In the genomic region with DNA sequence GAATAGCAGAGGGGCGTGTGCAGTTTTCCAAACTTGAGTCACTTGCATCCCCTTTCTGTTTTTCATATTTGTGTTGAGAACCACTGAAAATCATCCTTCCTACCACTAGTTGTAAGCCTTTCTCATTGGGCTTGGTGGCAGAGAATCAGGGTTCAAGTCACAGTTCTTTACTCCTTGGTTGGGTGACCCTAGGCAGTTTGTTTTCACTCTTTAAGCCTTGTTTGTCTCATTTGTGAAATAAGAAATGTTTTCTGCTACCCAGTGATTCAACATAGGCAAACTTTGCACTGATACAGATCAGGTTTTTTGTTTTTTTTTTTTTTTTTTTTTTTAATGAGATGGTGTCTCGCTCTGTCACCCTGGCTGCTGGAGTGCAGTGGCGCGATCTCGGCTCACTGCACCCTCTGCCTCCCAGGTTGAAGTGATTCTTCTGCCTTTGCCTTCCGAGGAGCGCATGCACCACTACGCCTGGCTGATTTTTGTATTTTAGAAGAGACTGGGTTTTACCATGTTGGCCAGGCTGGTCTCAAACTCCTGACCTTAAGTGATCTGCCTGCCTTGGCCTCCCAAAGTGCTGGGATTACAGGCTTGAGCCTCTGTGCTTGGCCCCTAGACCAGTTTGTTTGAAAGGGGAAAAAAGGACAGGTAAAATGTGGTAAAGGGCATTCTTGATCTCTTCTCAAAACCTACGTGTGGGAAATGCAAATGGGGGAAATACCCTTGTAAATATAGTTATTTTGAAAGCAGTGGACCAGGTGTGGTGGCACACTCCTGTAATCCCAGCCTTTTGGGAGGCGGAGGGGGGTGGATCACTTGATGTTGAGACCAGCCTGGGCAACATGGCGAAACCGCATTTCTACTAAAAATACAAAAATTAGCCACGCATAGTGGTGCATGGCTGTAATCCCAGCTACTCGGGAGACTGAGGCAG, we compare ENCODE assay signal across 10 cellular contexts. TPM values are rescaled to one million over a fixed set of nuclear protein-coding genes. Genes with fewer than 3 reads are reported as not detected.
A peak's percentile ranks its signal among the peaks of the same experiment; 100 is the strongest.
DNase-seq lines count a peak whose midpoint lies in the region; ATAC-seq and TF ChIP-seq lines count a peak whose summit lies in the region.
"Had no signal": no experiment of that assay in that cellular context is flagged by ENCODE, and none has a peak within 500 bp of the region (broad histone marks: within the 10 kb centered on the region; RNA-seq: fewer than 3 reads in every experiment).

No MANE protein-coding gene starts in this region.

- peak overlapping the region; percentile 89 to 92 for H3K4me3 ChIP-seq in foreskin fibroblast (ENCODE audit: low read depth in 1 of 2, low read length in 2 of 2)
- peak overlapping the region in 6 of 8 donors; percentile 4 to 96 (median 79) for H3K4me3 ChIP-seq in spleen

- DNase-seq in RKO (ENCODE audit: low spot score), result peak; percentile 40
- no peak for DNase-seq in foreskin fibroblast
- peak; percentile 84 for DNase-seq in spleen
- DNase-seq in MV-4-11 (lab: John Stamatoyannopoulos, UW), result no peak
- DNase-seq in activated CD8-positive, alpha-beta memory T cell treated with anti-CD3 and anti-CD28 coated beads for 24 hours, result no peak
- DNase-seq in GM19238 (ENCODE audit: insufficient read length, low spot score), result no peak
- no peak for DNase-seq in A172 (ENCODE audit: low spot score)
- DNase-seq: NCI-H2171 treated with DMSO at 0.1 percent for 48 hours, occipital lobe had no signal

- H3K9me3 ChIP-seq in spleen, result no peaks in the 10 kb centered on the region

- intact Hi-C loops in spleen (cut with DNase I; ENCODE audit: low total_unique reads), result loop anchor here (10.0 kb wide), 1 partner anchor 54 kb away; no protein-coding TSS in a partner anchor

- TF ChIP-seq CTCF in foreskin fibroblast (IDR thresholded peaks at IDR 0.05; ENCODE audit: low read depth, low read length) (no peak), spleen (IDR thresholded peaks at IDR 0.05 in 8 of 11, conservative IDR thresholded peaks at IDR 0.05 in 3 of 11) (no peak)

- no peaks in the 10 kb centered on the region for H3K36me3 ChIP-seq in spleen

- no peaks in the 10 kb centered on the region for H3K27me3 ChIP-seq in spleen (replicated peaks in 1 of 7)

- peak overlapping the region; percentile 22 to 94 (median 82) for H3K27ac ChIP-seq in spleen

- ATAC-seq in GM18907 (IDR thresholded peaks at IDR 0.05; ENCODE audit: unreplicated experiment), result peak; percentile 24

- TF ChIP-seq POLR2A in spleen (IDR thresholded peaks at IDR 0.05), result no peak

- H3K4me1 ChIP-seq in spleen, result peaks cover 2 to 90% (median 41%) of the 10 kb centered on the region in 6 donors

- 56 to 83% (median 68%) methylated on average over 14 of the region's 14 CpGs for WGBS in spleen, 5 donors

RNA-seq across cellular contexts. Expression of a gene that starts 3.2 kb away (rescaled TPM):
- total RNA-seq in spleen, result 10 to 100 TPM; 60.9 to 99.6 (median 73.8) TPM
- 10 to 100 TPM; 17.0 to 32.2 (median 27.0) TPM for polyA plus RNA-seq in spleen
- total RNA-seq in A172 (2014; rRNA removed; shearing (Covaris generic)), result 209 and 218 TPM in 2 replicates

Comparison
In these comparisons a context has a peak if more than half of its experiments do, and no peak if none do; other contexts are left out.
1. DNase-seq: peak in RKO (single experiment) and spleen (single experiment); none in foreskin fibroblast (0 of 2), MV-4-11 (single experiment), activated CD8-positive, alpha-beta memory T cell treated with anti-CD3 and anti-CD28 coated beads for 24 hours (single experiment), GM19238 (single experiment) and A172 (single experiment).